In the genomic region with DNA sequence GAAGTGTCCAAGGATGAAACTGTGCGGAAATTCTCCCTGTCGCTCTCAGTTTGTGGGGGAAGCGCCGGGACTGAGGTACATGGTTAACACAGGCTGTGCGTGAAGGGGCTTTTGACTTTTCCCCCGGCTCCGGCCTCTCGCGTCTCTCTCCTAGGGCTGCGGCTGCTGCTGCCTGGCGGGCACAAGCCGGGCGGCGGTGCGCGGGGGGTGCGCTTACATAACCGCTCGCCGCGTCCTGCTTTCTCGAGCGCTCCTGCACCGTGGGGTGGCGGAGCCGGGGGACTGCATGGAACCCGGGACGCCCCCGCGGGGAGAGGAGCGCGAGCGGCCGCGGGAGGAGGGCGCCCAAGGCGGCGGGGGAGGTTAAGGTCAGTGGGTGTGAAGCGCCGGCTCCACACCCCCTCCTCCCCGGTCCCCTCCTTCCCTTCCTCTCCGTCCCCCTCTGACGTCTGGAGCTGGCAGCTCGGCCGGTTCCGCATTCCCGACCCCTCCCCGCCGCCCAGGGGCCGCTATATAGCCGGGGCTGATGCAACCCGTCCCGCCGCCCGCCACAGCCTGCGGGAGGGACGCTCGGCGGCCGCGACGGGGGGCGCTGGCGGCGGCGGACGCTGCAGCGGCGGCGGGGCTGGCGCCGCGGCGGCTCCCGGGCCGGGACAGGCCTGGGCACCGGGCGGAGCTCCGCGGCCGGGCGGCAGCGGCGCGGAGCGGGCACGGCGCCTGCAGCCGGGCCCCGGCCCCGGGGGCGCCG, we compare ENCODE assay signal across 8 cellular contexts. TPM values are rescaled to one million over a fixed set of nuclear protein-coding genes. Genes with fewer than 3 reads are reported as not detected.
DNase-seq lines count a peak whose midpoint lies in the region; ATAC-seq and TF ChIP-seq lines count a peak whose summit lies in the region.

A gene with protein sequence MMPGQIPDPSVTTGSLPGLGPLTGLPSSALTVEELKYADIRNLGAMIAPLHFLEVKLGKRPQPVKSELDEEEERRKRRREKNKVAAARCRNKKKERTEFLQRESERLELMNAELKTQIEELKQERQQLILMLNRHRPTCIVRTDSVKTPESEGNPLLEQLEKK (plus strand): TSS at position 541 of the 748 bp plus-strand sequence. CDS start 9,899 bp downstream, outside the sequence.

- peak within 1 kb of the TSS; percentile 61 for H3K4me3 ChIP-seq in NT2/D1 (ENCODE audit: insufficient read length, low read depth)
- H3K4me3 ChIP-seq in esophagus (ENCODE audit: low read depth in 1 of 2, low read length in 2 of 2) = peak within 1 kb of the TSS; percentile 61 to 76
- peak within 1 kb of the TSS; percentile 32 for H3K4me3 ChIP-seq in mucosa of descending colon

- peaks cover 5% of the 10 kb centered on the region for H3K4me1 ChIP-seq in NT2/D1 (ENCODE audit: insufficient read depth, insufficient read length)
- H3K4me1 ChIP-seq in esophagus (ENCODE audit: control insufficient read depth in 2 of 2, insufficient read depth in 2 of 2, low read length in 1 of 2) = peaks cover 6 to 17% of the 10 kb centered on the region in 2 donors
- H3K4me1 ChIP-seq in mucosa of descending colon (ENCODE audit: low read depth) = peaks cover 29% of the 10 kb centered on the region

- DNase-seq in NCI-H146 (lab: John Stamatoyannopoulos, UW) = peak; percentile 24
- no peak for DNase-seq in NCI-H146 treated with DMSO at 0.1 percent for 48 hours (lab: John Stamatoyannopoulos, UW; ENCODE audit: unreplicated experiment)
- no peak for DNase-seq in NT2/D1 (ENCODE audit: low read depth, low spot score)
- DNase-seq in activated T-cell treated with anti-CD3 and anti-CD28 coated beads, Interleukin-2, amount 50 U/mL, for 48 hours = peak; percentile 46 to 62
- DNase-seq in mucosa of descending colon = peak; percentile 92
- peak; percentile 14 for DNase-seq in stimulated activated naive CD4-positive, alpha-beta T cell treated with Interleukin-2 at 50 U/mL for 16 hours (lab: John Stamatoyannopoulos, UW)

- H3K27ac ChIP-seq in esophagus (ENCODE audit: low read depth in 2 of 2, low read length in 1 of 2) = peak within 1 kb of the TSS; percentile 79 to 80

- 1% methylated on average over 71 to 93 of the region's 93 CpGs for WGBS in esophagus, 2 donors

- H3K9me3 ChIP-seq in NT2/D1 (ENCODE audit: insufficient read depth, low read length) = peaks cover 9% of the 10 kb centered on the region
- no peaks in the 10 kb centered on the region for H3K9me3 ChIP-seq in esophagus (ENCODE audit: control insufficient read depth in 2 of 2, insufficient read depth in 1 of 2, low read depth in 1 of 2, low read length in 1 of 2)
- H3K9me3 ChIP-seq in mucosa of descending colon = no peaks in the 10 kb centered on the region

- peaks cover 17% of the 10 kb centered on the region for H3K27me3 ChIP-seq in NT2/D1 (ENCODE audit: insufficient read depth, insufficient read length)
- no peaks in the 10 kb centered on the region for H3K27me3 ChIP-seq in esophagus (ENCODE audit: control insufficient read depth in 1 of 2, insufficient read depth in 2 of 2, low read length in 2 of 2)

- H3K36me3 ChIP-seq in NT2/D1 (ENCODE audit: insufficient read depth, insufficient read length, low read length) = peaks cover 16% of the 10 kb centered on the region
- H3K36me3 ChIP-seq in esophagus (ENCODE audit: control insufficient read depth in 2 of 2, insufficient read depth in 2 of 2, low read length in 1 of 2) = peaks cover 0 to 4% of the 10 kb centered on the region in 2 donors
- H3K36me3 ChIP-seq in mucosa of descending colon (ENCODE audit: low read depth) = no peaks in the 10 kb centered on the region

- intact Hi-C loops in mucosa of descending colon (cut with DNase I, micrococcal nuclease) = no loop called here

- peak; percentile 34 for ATAC-seq in HG02943 (IDR thresholded peaks at IDR 0.05; ENCODE audit: low read depth, unreplicated experiment)
- peak; percentile 80 for ATAC-seq in mucosa of descending colon

- peak within 1 kb of the TSS; percentile 70 for H3K9ac ChIP-seq in NT2/D1 (ENCODE audit: insufficient read length, low read depth)

- no peak for TF ChIP-seq CTCF in mucosa of descending colon (IDR thresholded peaks at IDR 0.05)

RNA-seq across cellular contexts. Expression of the gene that starts here (rescaled TPM):
- polyA plus RNA-seq in esophagus = 10 to 100 TPM; 13.4 to 18.4 TPM
- 10 to 100 TPM; 17.7 to 48.0 (median 29.0) TPM for total RNA-seq in mucosa of descending colon

Comparison
In these comparisons a context has a peak if more than half of its experiments do, and no peak if none do; other contexts are left out.
1. DNase-seq: peak in NCI-H146 (single experiment), activated T-cell treated with anti-CD3 and anti-CD28 coated beads, Interleukin-2, amount 50 U/mL, for 48 hours (2 of 2), mucosa of descending colon (3 of 3) and stimulated activated naive CD4-positive, alpha-beta T cell treated with Interleukin-2 at 50 U/mL for 16 hours (single experiment); none in NCI-H146 treated with DMSO at 0.1 percent for 48 hours (single experiment) and NT2/D1 (single experiment).
2. Peak in every context shown above with its lines, with median percentiles within 50 percentile points of each other: H3K4me3 ChIP-seq.